ENCODE assay signal across 15 cellular contexts in genomic region chr12:26271024-26271423, GRCh38.
A peak's percentile ranks its signal among the peaks of the same experiment; 100 is the strongest.
DNase-seq lines count a peak whose midpoint lies in the region; ATAC-seq and TF ChIP-seq lines count a peak whose summit lies in the region.
"Had no signal": no experiment of that assay in that cellular context is flagged by ENCODE, and none has a peak within 500 bp of the region (broad histone marks: within the 10 kb centered on the region; RNA-seq: fewer than 3 reads in every experiment).

No MANE protein-coding gene starts in this region.

- peak overlapping the region; percentile 26; the same call in 1 of the 2 replicates for H3K4me3 Mint-ChIP-seq in HFFc6

- H3K4me3 ChIP-seq in Panc1 (ENCODE audit: low read depth in 2 of 2, low read length in 2 of 2) (no peak overlapping the region), osteoblast (ENCODE audit: insufficient read depth, low read length) (no peak overlapping the region), left lung (no peak overlapping the region)
- H3K4me3 ChIP-seq: BLaER1 treated with 17β-estradiol and CSF1 and Interleukin-3, amounts not matched to agents 10 nM and 100 nM; coronary artery had no signal

- POLR2A ChIA-PET in Panc1 (lab: Charles Lee): no interaction called here

- no peaks in the 10 kb centered on the region; the same call in none of the 2 replicates for H3K27me3 Mint-ChIP-seq in HFFc6 (ENCODE audit: insufficient read depth)

- ATAC-seq in Panc1: no peak
- no peak for ATAC-seq in left lung
- ATAC-seq in HG03175 (IDR thresholded peaks at IDR 0.05; ENCODE audit: unreplicated experiment): no peak
- ATAC-seq: Right ventricle myocardium inferior had no signal

- H3K27me3 ChIP-seq in Panc1 (ENCODE audit: control insufficient read depth, insufficient read depth, low read length) (no peaks in the 10 kb centered on the region), osteoblast (ENCODE audit: insufficient read depth, low read length) (no peaks in the 10 kb centered on the region), left lung (no peaks in the 10 kb centered on the region)
- H3K27me3 ChIP-seq: BLaER1 treated with 17β-estradiol and CSF1 and Interleukin-3, amounts not matched to agents 10 nM and 100 nM had no signal

- H3K36me3 Mint-ChIP-seq in HFFc6 (ENCODE audit: low read depth): no peaks in the 10 kb centered on the region

- no peaks in the 10 kb centered on the region for H3K9me3 Mint-ChIP-seq in HFFc6

- H3K79me2 ChIP-seq in osteoblast (ENCODE audit: insufficient read depth, low read length): no peaks in the 10 kb centered on the region

- peak overlapping the region; percentile 68 for H3K27ac Mint-ChIP-seq in HFFc6

- H4K20me1 ChIP-seq in osteoblast (ENCODE audit: insufficient read depth, low read length): no peaks in the 10 kb centered on the region
- H4K20me1 ChIP-seq: BLaER1 treated with 17β-estradiol and CSF1 and Interleukin-3, amounts not matched to agents 10 nM and 100 nM had no signal

- H3K4me1 ChIP-seq in Panc1 (ENCODE audit: control insufficient read depth, insufficient read depth, low read length) (peaks cover 55% of the 10 kb centered on the region), osteoblast (ENCODE audit: insufficient read depth, low read length) (peaks cover 39% of the 10 kb centered on the region), left lung (peaks cover 9 to 36% of the 10 kb centered on the region in 2 donors)

- peak; percentile 11 for DNase-seq in HFFc6
- DNase-seq in Panc1 (ENCODE audit: low read depth, low spot score): no peak
- no peak for DNase-seq in epithelial cell of prostate (ENCODE audit: low read depth, low spot score)
- DNase-seq in osteoblast (ENCODE audit: insufficient read length, low spot score, missing footprints): no peak
- DNase-seq in left lung: no peak
- no peak for DNase-seq in cardiac septum (ENCODE audit: low spot score)
- DNase-seq in activated CD4-positive, alpha-beta T cell treated with anti-CD3 and anti-CD28 coated beads for 1 hour: no peak
- DNase-seq: activated CD4-positive, CD25-positive, alpha-beta regulatory T cell treated with anti-CD3 and anti-CD28 coated beads, Interleukin-2, amount 50 U/mL, for 72 hours; activated effector memory CD4-positive, alpha-beta T cell treated with anti-CD3 and anti-CD28 coated beads, Interleukin-2, amount 50 U/mL, for 16 hours; NCI-H345; stimulated activated naive CD4-positive, alpha-beta T cell treated with Interleukin-2 at 50 U/mL for 16 hours had no signal

- no TSS peak for BruUV-seq in Panc1 (replicated peaks; lab: Mats Ljungman, UMichigan)

- H2AFZ ChIP-seq in osteoblast (ENCODE audit: low read length): no peak overlapping the region

- H3K27ac ChIP-seq in Panc1 (ENCODE audit: low read length) (peak overlapping the region; percentile 98), epithelial cell of prostate (peak overlapping the region; percentile 71), osteoblast (ENCODE audit: low read depth, low read length) (peak overlapping the region; percentile 57), left lung (no peak overlapping the region)

- peak overlapping the region; percentile 0 for H3K4me2 ChIP-seq in osteoblast (ENCODE audit: insufficient read depth, low read length)

- TF ChIP-seq CTCF in HFFc6 (IDR thresholded peaks at IDR 0.05): no peak
- no peak for TF ChIP-seq CTCF in Panc1 (IDR thresholded peaks at IDR 0.05)
- TF ChIP-seq CTCF in osteoblast (IDR thresholded peaks at IDR 0.05; ENCODE audit: extremely low read depth, low read depth, low read length): no peak
- no peak for TF ChIP-seq CTCF in left lung (IDR thresholded peaks at IDR 0.05)

- in situ Hi-C loops in Panc1 (cut with HindIII; ENCODE audit: low pct_unique_long_range_greater_than_20kb, low sequenced_read_pairs): no loop called here

- H3K4me1 Mint-ChIP-seq in HFFc6 (ENCODE audit: low read depth): peaks cover 64% of the 10 kb centered on the region

- CTCF ChIA-PET in Panc1 (lab: Charles Lee): no interaction called here

- peaks cover 8% of the 10 kb centered on the region; the same call in 1 of the 2 replicates for H3K9me3 ChIP-seq in Panc1 (ENCODE audit: control insufficient read depth, insufficient read depth, low read depth, low read length)
- no peaks in the 10 kb centered on the region for H3K9me3 ChIP-seq in osteoblast (ENCODE audit: low read depth, low read length)
- H3K9me3 ChIP-seq in left lung: no peaks in the 10 kb centered on the region
- H3K9me3 ChIP-seq: BLaER1 treated with 17β-estradiol and CSF1 and Interleukin-3, amounts not matched to agents 10 nM and 100 nM had no signal

- H3K36me3 ChIP-seq in Panc1 (ENCODE audit: control insufficient read depth, insufficient read depth, low read length): no peaks in the 10 kb centered on the region
- H3K36me3 ChIP-seq in osteoblast (ENCODE audit: insufficient read depth, low read length): no peaks in the 10 kb centered on the region
- H3K36me3 ChIP-seq in left lung: no peaks in the 10 kb centered on the region
- H3K36me3 ChIP-seq: BLaER1 treated with 17β-estradiol and CSF1 and Interleukin-3, amounts not matched to agents 10 nM and 100 nM had no signal

- intact Hi-C loops in Panc1 (cut with micrococcal nuclease; ENCODE audit: unreplicated experiment) (loop anchor here (5.0 kb wide), 1 partner anchor 74 kb away; the partner anchor contains the start of gene SSPN), left lung (cut with DNase I) (no loop called here), cardiac septum (cut with DNase I) (loop anchor here (5.0 kb wide), 1 partner anchor 74 kb away; the partner anchor contains the start of gene SSPN)

Comparison
In these comparisons a context has a peak if more than half of its experiments do, and no peak if none do; other contexts are left out.
1. H3K27ac ChIP-seq: peak in Panc1 (single experiment), epithelial cell of prostate (single experiment) and osteoblast (single experiment); none in left lung (0 of 2).
2. intact Hi-C loops: an anchor here in Panc1 (5.0 kb wide) and cardiac septum (5.0 kb wide); none called in left lung.